ENCODE assay signal across 33 cellular contexts in the genomic region with DNA sequence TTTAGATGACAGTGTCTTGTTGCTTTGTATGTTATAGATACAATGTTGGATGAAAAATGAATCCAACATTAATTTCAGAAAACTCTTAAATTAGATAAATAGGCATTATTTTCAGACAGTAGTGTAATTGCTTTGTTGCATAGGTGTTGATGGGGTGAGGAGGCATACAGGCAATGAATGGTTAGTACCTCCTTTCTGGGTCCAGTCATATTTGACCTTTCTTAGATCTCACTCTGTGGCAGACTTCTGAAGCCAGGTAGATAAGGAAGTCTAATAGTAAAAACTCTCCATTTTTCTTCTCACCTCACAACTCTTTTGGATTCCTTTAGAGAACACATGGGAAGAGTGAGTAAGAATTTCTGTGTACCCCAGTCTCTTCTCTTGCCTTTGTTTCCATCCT.
"Had no signal": no experiment of that assay in that cellular context is flagged by ENCODE, and none has a peak within 500 bp of the region (broad histone marks: within the 10 kb centered on the region; RNA-seq: fewer than 3 reads in every experiment).

No MANE protein-coding gene starts in this region.

- DNase-seq: activated CD4-positive, alpha-beta T cell treated with anti-CD3 and anti-CD28 coated beads for 1 hour; activated CD4-positive, alpha-beta T cell treated with anti-CD3 and anti-CD28 coated beads, Interleukin-2, amount 10 ng/mL, durations not matched to agents 24 days and 14 days; activated CD4-positive, alpha-beta T cell treated with anti-CD3 and anti-CD28 coated beads, Interleukin-2, amount 50 U/mL, for 48 hours; activated CD4-positive, CD25-positive, alpha-beta regulatory T cell; activated gamma-delta T cell treated with Interleukin-2 at 50 U/mL for 16 hours; activated naive CD4-positive, alpha-beta T cell treated with anti-CD3 and anti-CD28 coated beads, Interleukin-2, amount 50 U/mL, for 16 hours; activated T-cell treated with anti-CD3 and anti-CD28 coated beads, Interleukin-2, amount 50 U/mL, for 4 hours; caudate nucleus; cerebellar nuclear complex; MM.1S; MV-4-11; NCI-H1092; NCI-H1436 treated with DMSO at 0.1 percent for 48 hours; NCI-H187; NCI-H2029 treated with DMSO at 0.1 percent for 48 hours; NCI-H2107; NCI-H2171; NCI-H510A; NCI-H526; NCI-H748 treated with DMSO at 0.1 percent for 48 hours; NK-92 treated with Interleukin-12 subunit alpha and Interleukin-12 subunit beta, amount 100 ng/mL, for 24 hours; PC-3; Peyer's patch; RPMI8226; SIG-M5; T-helper 1 cell; T1000; WERI-Rb-1 had no signal

- ATAC-seq: activated T-cell treated with anti-CD3 and anti-CD28 coated beads, Interleukin-2, amount 50 U/mL, for 4 hours; PC-3; Right ventricle myocardium inferior; SK-N-SH treated with all-trans-retinoic acid at 6 μM for 48 hours had no signal

- H3K27me3 Mint-ChIP-seq: activated CD4-positive, alpha-beta T cell treated with anti-CD3 and anti-CD28 coated beads, Interleukin-2, amount 10 ng/mL, durations not matched to agents 24 days and 14 days; brain had no signal

- H3K9me3 Mint-ChIP-seq: activated CD4-positive, alpha-beta T cell treated with anti-CD3 and anti-CD28 coated beads, Interleukin-2, amount 10 ng/mL, durations not matched to agents 24 days and 14 days; activated T-cell treated with anti-CD3 and anti-CD28 coated beads, Interleukin-2, amount 50 U/mL, for 4 hours; activated T-helper 1 cell treated with anti-CD3 and anti-CD28 coated beads, Interleukin-12 subunit alpha, Interleukin-12 subunit beta, Interleukin-2, Interleukin-4 antibody, amounts not matched to agents 30 ng/mL and 10 ng/mL and 1 ng/mL, durations not matched to agents 14 hours and 24 hours and 36 hours had no signal

- H3K4me1 Mint-ChIP-seq: brain had no signal

- H3K27ac Mint-ChIP-seq: activated CD4-positive, alpha-beta T cell treated with anti-CD3 and anti-CD28 coated beads, Interleukin-2, amount 10 ng/mL, durations not matched to agents 24 days and 14 days; activated T-helper 1 cell treated with anti-CD3 and anti-CD28 coated beads, Interleukin-12 subunit alpha, Interleukin-12 subunit beta, Interleukin-2, Interleukin-4 antibody, amounts not matched to agents 30 ng/mL and 10 ng/mL and 1 ng/mL, durations not matched to agents 14 hours and 24 hours and 36 hours; brain had no signal

- H3K4me3 Mint-ChIP-seq: activated CD4-positive, alpha-beta T cell treated with anti-CD3 and anti-CD28 coated beads, Interleukin-2, amount 10 ng/mL, durations not matched to agents 24 days and 14 days; activated T-cell treated with anti-CD3 and anti-CD28 coated beads, Interleukin-2, amount 50 U/mL, for 4 hours; activated T-helper 1 cell treated with anti-CD3 and anti-CD28 coated beads, Interleukin-12 subunit alpha, Interleukin-12 subunit beta, Interleukin-2, Interleukin-4 antibody, amounts not matched to agents 30 ng/mL and 10 ng/mL and 1 ng/mL, durations not matched to agents 14 hours and 24 hours and 36 hours; brain had no signal

- H3K27ac ChIP-seq: KMS-11, Peyer's patch, WERI-Rb-1 had no signal
